ENCODE assay signal across 8 cellular contexts in the genomic region with DNA sequence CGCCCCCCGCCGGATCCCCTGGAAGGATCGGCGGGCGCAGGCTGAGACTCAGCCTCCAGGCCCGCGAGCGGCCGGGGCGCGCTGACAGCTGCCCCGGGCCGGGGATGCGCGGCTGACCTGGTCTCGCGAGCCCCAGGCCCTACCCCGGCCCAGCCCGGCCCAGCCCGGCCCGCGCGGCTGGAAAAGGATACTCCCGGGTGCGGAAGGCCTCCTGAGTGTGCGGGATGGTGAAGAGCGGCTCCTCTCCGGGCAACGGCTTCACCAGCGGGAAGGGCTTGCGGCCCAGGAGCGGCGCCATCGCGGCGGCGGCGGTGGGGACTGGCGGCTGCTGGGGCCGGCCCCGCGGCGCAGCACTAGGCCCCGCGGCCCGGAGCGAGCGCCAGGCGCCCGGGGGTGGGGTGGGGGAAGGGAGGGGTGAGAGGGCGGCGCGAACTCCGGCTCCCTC. TPM values are rescaled to one million over a fixed set of nuclear protein-coding genes. Genes with fewer than 3 reads are reported as not detected.
A peak's percentile ranks its signal among the peaks of the same experiment; 100 is the strongest.
DNase-seq lines count a peak whose midpoint lies in the region; ATAC-seq and TF ChIP-seq lines count a peak whose summit lies in the region.

No MANE protein-coding gene starts in this region.

- H3K36me3 ChIP-seq in ectodermal cell (ENCODE audit: control insufficient read depth, insufficient read depth, low read length) (peaks cover 16% of the 10 kb centered on the region), mesenchymal stem cell (ENCODE audit: control insufficient read depth in 1 of 2, insufficient read depth in 2 of 2, low read depth in 1 of 2, low read length in 2 of 2) (peaks cover 13 to 19% of the 10 kb centered on the region in 2 experiments), thymus (ENCODE audit: control insufficient read depth, insufficient read depth) (no peaks in the 10 kb centered on the region)

- H3K27ac ChIP-seq in RWPE1 (peak overlapping the region; percentile 93), ectodermal cell (ENCODE audit: insufficient read depth, low read depth, low read length, poor library complexity, severe bottlenecking) (peak overlapping the region; percentile 95), mesenchymal stem cell (ENCODE audit: low read length, poor library complexity, severe bottlenecking) (peak overlapping the region; percentile 54), thymus (ENCODE audit: low read depth) (peak overlapping the region; percentile 89)

- ATAC-seq in GM19043 (IDR thresholded peaks at IDR 0.05; ENCODE audit: low read depth, unreplicated experiment) (peak; percentile 22), HG03108 (IDR thresholded peaks at IDR 0.05; ENCODE audit: unreplicated experiment) (peak; percentile 32)

- peak overlapping the region; percentile 88 to 99 for H3K14ac ChIP-seq in mesenchymal stem cell (ENCODE audit: low read length in 2 of 2)

- H2AFZ ChIP-seq in mesenchymal stem cell (ENCODE audit: low read depth, low read length): peak overlapping the region; percentile 36

- H2BK12ac ChIP-seq in mesenchymal stem cell (ENCODE audit: low read length in 2 of 2): peak overlapping the region in 1 of 2 experiments; percentile 86

- POLR2A ChIA-PET in RWPE1 (lab: Yijun Ruan, JAX; ENCODE audit: low non-redundant PET): interaction anchor here (0.7 kb wide), 1 partner anchor 635 kb away, joined by 4 read pairs; no protein-coding TSS in a partner anchor

- no peak overlapping the region for H2AK5ac ChIP-seq in mesenchymal stem cell (ENCODE audit: low read length, severe bottlenecking)

- peak overlapping the region; percentile 95 for H4K8ac ChIP-seq in mesenchymal stem cell (ENCODE audit: low read length)

- H2BK15ac ChIP-seq in mesenchymal stem cell (ENCODE audit: low read depth, poor library complexity, severe bottlenecking): peak overlapping the region; percentile 89

- no peaks in the 10 kb centered on the region for H3K27me3 ChIP-seq in ectodermal cell (ENCODE audit: control insufficient read depth, insufficient read depth, low read length, poor library complexity, severe bottlenecking)
- H3K27me3 ChIP-seq in mesenchymal stem cell (ENCODE audit: control insufficient read depth in 1 of 2, insufficient read depth in 1 of 2, low read length in 2 of 2): no peaks in the 10 kb centered on the region
- no peaks in the 10 kb centered on the region for H3K27me3 ChIP-seq in thymus (ENCODE audit: control insufficient read depth, insufficient read depth)

- peak overlapping the region; percentile 93 for H3K4me3 ChIP-seq in ectodermal cell (ENCODE audit: insufficient read depth, low read depth, low read length)
- H3K4me3 ChIP-seq in mesenchymal stem cell (ENCODE audit: insufficient read depth in 1 of 2, low read depth in 1 of 2, low read length in 2 of 2): peak overlapping the region; percentile 81 to 99
- peak overlapping the region; percentile 98 for H3K4me3 ChIP-seq in thymus (ENCODE audit: low read length)

- CTCF ChIA-PET in RWPE1 (lab: Yijun Ruan, JAX): interaction anchor here (0.6 kb wide), 1 partner anchor 13 kb away, joined by 4 read pairs; no protein-coding TSS in a partner anchor

- H4K91ac ChIP-seq in mesenchymal stem cell (ENCODE audit: low read length): peak overlapping the region; percentile 98

- peak; percentile 93 for DNase-seq in DMS53 (lab: John Stamatoyannopoulos, UW)
- DNase-seq in RWPE1 (ENCODE audit: low spot score): peak; percentile 60
- peak; percentile 61 for DNase-seq in mesenchymal stem cell
- no peak for DNase-seq in CD1c-positive myeloid dendritic cell (ENCODE audit: extremely low spot score)

- WGBS in ectodermal cell, 2 experiments: 1% methylated on average over 55 of the region's 55 CpGs
- under 1% methylated on average over 30 of the region's 55 CpGs for WGBS in mesenchymal stem cell
- under 1% methylated on average over 55 of the region's 55 CpGs for WGBS in thymus

- H3K9ac ChIP-seq in mesenchymal stem cell (ENCODE audit: low read length): peak overlapping the region; percentile 94

- peak overlapping the region; percentile 92 for H2BK5ac ChIP-seq in mesenchymal stem cell (ENCODE audit: low read depth, low read length, poor library complexity, severe bottlenecking)

- peaks cover 5% of the 10 kb centered on the region for H3K4me1 ChIP-seq in ectodermal cell (ENCODE audit: control insufficient read depth, insufficient read depth, low read length)
- peaks cover 8% of the 10 kb centered on the region for H3K4me1 ChIP-seq in mesenchymal stem cell (ENCODE audit: control insufficient read depth, insufficient read depth, low read depth, low read length)
- peaks cover 19% of the 10 kb centered on the region for H3K4me1 ChIP-seq in thymus (ENCODE audit: control insufficient read depth, insufficient read depth, low read length)

- peak overlapping the region; percentile 78 for H3K4me2 ChIP-seq in mesenchymal stem cell (ENCODE audit: low read length, poor library complexity, severe bottlenecking)

- H3K23ac ChIP-seq in mesenchymal stem cell (ENCODE audit: low read length in 2 of 2): peak overlapping the region in 1 of 2 experiments; percentile 46

- H3K9me3 ChIP-seq in ectodermal cell (ENCODE audit: control insufficient read depth, low read length) (no peaks in the 10 kb centered on the region), mesenchymal stem cell (ENCODE audit: control insufficient read depth, low read length) (no peaks in the 10 kb centered on the region), thymus (ENCODE audit: control insufficient read depth) (no peaks in the 10 kb centered on the region)

- no peak for TF ChIP-seq CTCF in RWPE1 (conservative IDR thresholded peaks at IDR 0.05; ENCODE audit: low read depth)

- H2BK120ac ChIP-seq in mesenchymal stem cell (ENCODE audit: low read depth, low read length): peak overlapping the region; percentile 89

- H3K4ac ChIP-seq in mesenchymal stem cell (ENCODE audit: low read depth in 1 of 2, low read length in 2 of 2): peak overlapping the region in 1 of 2 experiments; percentile 99

- peaks cover 5% of the 10 kb centered on the region for H3K79me1 ChIP-seq in mesenchymal stem cell (replicated peaks; ENCODE audit: low read length, poor library complexity, severe bottlenecking)

- peak overlapping the region; percentile 99 to 100 for H3K18ac ChIP-seq in mesenchymal stem cell (ENCODE audit: low read depth in 1 of 2, low read length in 2 of 2)

RNA-seq across cellular contexts. Expression of a gene that starts 0.4 kb away (rescaled TPM):
- polyA plus RNA-seq in ectodermal cell (2013, experiment 1 of 4): 107 TPM
- 118 TPM for polyA plus RNA-seq in ectodermal cell (2013, experiment 2 of 4)
- polyA plus RNA-seq in ectodermal cell (2013, experiment 3 of 4): 71.2 TPM
- polyA plus RNA-seq in ectodermal cell (2013, experiment 4 of 4): 75.0 TPM
- 38.8 TPM for polyA plus RNA-seq in mesenchymal stem cell (2013, experiment 1 of 2)
- polyA plus RNA-seq in mesenchymal stem cell (2013, experiment 2 of 2): 37.5 TPM
- polyA plus RNA-seq in thymus: 18.7 TPM

RNA-seq across cellular contexts. Expression of a gene that starts 35.8 kb away (rescaled TPM):
- 39.8 TPM for polyA plus RNA-seq in ectodermal cell (2013, experiment 1 of 4)
- polyA plus RNA-seq in ectodermal cell (2013, experiment 2 of 4): 41.9 TPM
- 35.5 TPM for polyA plus RNA-seq in ectodermal cell (2013, experiment 3 of 4)
- polyA plus RNA-seq in ectodermal cell (2013, experiment 4 of 4): 41.8 TPM
- 57.6 TPM for polyA plus RNA-seq in mesenchymal stem cell (2013, experiment 1 of 2)
- polyA plus RNA-seq in mesenchymal stem cell (2013, experiment 2 of 2): 56.4 TPM
- 54.9 TPM for polyA plus RNA-seq in thymus

RNA-seq across cellular contexts. Expression of a gene that starts 56.7 kb away (rescaled TPM):
- polyA plus RNA-seq in ectodermal cell (2013, experiment 1 of 4): 41.0 TPM
- 37.8 TPM for polyA plus RNA-seq in ectodermal cell (2013, experiment 2 of 4)
- polyA plus RNA-seq in ectodermal cell (2013, experiment 3 of 4): 35.8 TPM
- polyA plus RNA-seq in ectodermal cell (2013, experiment 4 of 4): 51.8 TPM
- polyA plus RNA-seq in mesenchymal stem cell (2013, experiment 1 of 2): 39.1 TPM
- polyA plus RNA-seq in mesenchymal stem cell (2013, experiment 2 of 2): 42.0 TPM
- polyA plus RNA-seq in thymus: 16.1 TPM
